14 cellular contexts compared by ENCODE assay signal in genomic region chr19:15321739-15322138, GRCh38. TPM values are rescaled to one million over a fixed set of nuclear protein-coding genes. Genes with fewer than 3 reads are reported as not detected.
A peak's percentile ranks its signal among the peaks of the same experiment; 100 is the strongest.
DNase-seq lines count a peak whose midpoint lies in the region; ATAC-seq, FAIRE-seq and TF ChIP-seq lines count a peak whose summit lies in the region.
"Had no signal": no experiment of that assay in that cellular context is flagged by ENCODE, and none has a peak within 500 bp of the region (broad histone marks: within the 10 kb centered on the region; RNA-seq: fewer than 3 reads in every experiment).

No MANE protein-coding gene starts in this region.

- no peak for FAIRE-seq in GM12891 (lab: Jason Lieb, UNC)
- FAIRE-seq: bronchial epithelial cell, TTC549 had no signal

- H3K27me3 Mint-ChIP-seq in MCF 10A (ENCODE audit: insufficient read depth, unreplicated experiment): no peaks in the 10 kb centered on the region
- no peaks in the 10 kb centered on the region for H3K27me3 Mint-ChIP-seq in activated CD8-positive, alpha-beta T cell treated with anti-CD3 and anti-CD28 coated beads for 36 hours
- no peaks in the 10 kb centered on the region for H3K27me3 Mint-ChIP-seq in stimulated activated naive CD8-positive, alpha-beta T cell treated with anti-CD3 and anti-CD28 coated beads, Interleukin-15, amount 100 ng/mL, for 72 hours

- CTCF ChIA-PET in MCF 10A (lab: Yijun Ruan, JAX): interaction anchor here (0.5 to 1.0 kb wide), 4 partner anchors 9 to 58 kb away, joined by 3 to 4 read pairs (median 4); no protein-coding TSS in a partner anchor
- CTCF ChIA-PET in activated CD8-positive, alpha-beta T cell treated with anti-CD3 and anti-CD28 coated beads for 36 hours (lab: Charles Lee): interaction anchor here (1.1 kb wide), 1 partner anchor 13 kb away, joined by 3 read pairs; no protein-coding TSS in a partner anchor

- BruUV-seq in MCF 10A (replicated peaks; lab: Mats Ljungman, UMichigan): no TSS peak

- H3K9me2 ChIP-seq in hepatocyte (replicated peaks; ENCODE audit: insufficient read depth): no peaks in the 10 kb centered on the region

- H2AFZ ChIP-seq in hepatocyte: no peak overlapping the region

- H3K4me1 ChIP-seq in breast epithelium (peaks cover 19 to 59% of the 10 kb centered on the region in 2 donors), hepatocyte (ENCODE audit: insufficient read depth) (peaks cover 63% of the 10 kb centered on the region)

- 85% methylated on average over 2 of the region's 2 CpGs for WGBS in hepatocyte (ENCODE audit: low lambda C conversion rate, missing lambda C conversion rate)

- no peaks in the 10 kb centered on the region for H3K27me3 ChIP-seq in breast epithelium
- no peaks in the 10 kb centered on the region for H3K27me3 ChIP-seq in hepatocyte

- TF ChIP-seq CTCF in breast epithelium (IDR thresholded peaks at IDR 0.05): no peak
- no peak for TF ChIP-seq CTCF in MCF 10A (IDR thresholded peaks at IDR 0.05; ENCODE audit: unreplicated experiment)
- no peak for TF ChIP-seq CTCF in activated CD8-positive, alpha-beta T cell treated with anti-CD3 and anti-CD28 coated beads for 36 hours (IDR thresholded peaks at IDR 0.05)
- no peak for TF ChIP-seq CTCF in hepatocyte (IDR thresholded peaks at IDR 0.05; ENCODE audit: poor library complexity)

- intact Hi-C loops in breast epithelium (cut with DNase I; ENCODE audit: low total_unique reads): loop anchor here (10.0 kb wide), 1 partner anchor 53 kb away; the partner anchor contains the start of gene AKAP8
- intact Hi-C loops in MCF 10A (cut with micrococcal nuclease): loop anchor here (5.0 kb wide), 1 partner anchor 39 kb away; no protein-coding TSS in a partner anchor
- intact Hi-C loops in activated CD8-positive, alpha-beta T cell treated with anti-CD3 and anti-CD28 coated beads for 36 hours (cut with micrococcal nuclease): no loop called here

- no peaks in the 10 kb centered on the region for H3K9me3 Mint-ChIP-seq in MCF 10A (ENCODE audit: unreplicated experiment)
- peaks cover 2% of the 10 kb centered on the region for H3K9me3 Mint-ChIP-seq in activated CD8-positive, alpha-beta T cell treated with anti-CD3 and anti-CD28 coated beads for 36 hours
- H3K9me3 Mint-ChIP-seq in stimulated activated naive CD8-positive, alpha-beta T cell treated with anti-CD3 and anti-CD28 coated beads, Interleukin-15, amount 100 ng/mL, for 72 hours: no peaks in the 10 kb centered on the region

- H3K4me2 ChIP-seq in hepatocyte: peak overlapping the region; percentile 48

- POLR2A ChIA-PET in MCF 10A (lab: Yijun Ruan, JAX): interaction anchor here (0.9 to 1.1 kb wide), 3 partner anchors 10 to 45 kb away, joined by 3 to 5 read pairs (median 3); no protein-coding TSS in a partner anchor
- POLR2A ChIA-PET in activated CD8-positive, alpha-beta T cell treated with anti-CD3 and anti-CD28 coated beads for 36 hours (lab: Charles Lee): interaction anchor here (2.5 kb wide), 1 partner anchor 9 kb away, joined by 9 read pairs; no protein-coding TSS in a partner anchor

- H3K4me3 Mint-ChIP-seq in MCF 10A (ENCODE audit: unreplicated experiment): no peak overlapping the region
- H3K4me3 Mint-ChIP-seq in activated CD8-positive, alpha-beta T cell treated with anti-CD3 and anti-CD28 coated beads for 36 hours: no peak overlapping the region
- peak overlapping the region; percentile 21 to 36 for H3K4me3 Mint-ChIP-seq in stimulated activated naive CD8-positive, alpha-beta T cell treated with anti-CD3 and anti-CD28 coated beads, Interleukin-15, amount 100 ng/mL, for 72 hours

- DNase-seq in breast epithelium (ENCODE audit: low spot score in 2 of 2) (no peak), MCF 10A (ENCODE audit: unreplicated experiment) (no peak), hepatocyte (ENCODE audit: low spot score) (no peak), GM12891 (ENCODE audit: insufficient read length, low spot score) (no peak), NCI-H345 (lab: John Stamatoyannopoulos, UW) (no peak), GF-D8 (lab: John Stamatoyannopoulos, UW) (no peak)
- DNase-seq in activated CD8-positive, alpha-beta T cell treated with anti-CD3 and anti-CD28 coated beads for 36 hours: no peak
- DNase-seq in stimulated activated naive CD8-positive, alpha-beta T cell treated with anti-CD3 and anti-CD28 coated beads, Interleukin-15, amount 100 ng/mL, for 72 hours: no peak
- DNase-seq: mammary epithelial cell; NCI-H1417; NCI-H524 treated with DMSO at 0.1 percent for 48 hours; stimulated activated CD8-positive, alpha-beta memory T cell treated with anti-CD3 and anti-CD28 coated beads, Interleukin-4, amount 100 ng/mL, for 48 hours had no signal

- H4K20me1 ChIP-seq in hepatocyte (ENCODE audit: insufficient read depth, poor library complexity, severe bottlenecking): peaks cover 100% of the 10 kb centered on the region

- TF ChIP-seq POLR2A in breast epithelium (IDR thresholded peaks at IDR 0.05) (no peak), GM12891 (IDR thresholded peaks at IDR 0.05; ENCODE audit: low read depth, low read length) (no peak)

- no peak for ATAC-seq in activated CD8-positive, alpha-beta T cell treated with anti-CD3 and anti-CD28 coated beads for 36 hours
- ATAC-seq in stimulated activated naive CD8-positive, alpha-beta T cell treated with anti-CD3 and anti-CD28 coated beads, Interleukin-15, amount 100 ng/mL, for 72 hours: no peak

- H3K27ac Mint-ChIP-seq in MCF 10A (ENCODE audit: low read depth, unreplicated experiment): no peak overlapping the region
- H3K27ac Mint-ChIP-seq in activated CD8-positive, alpha-beta T cell treated with anti-CD3 and anti-CD28 coated beads for 36 hours: peak overlapping the region; percentile 52
- H3K27ac Mint-ChIP-seq in stimulated activated naive CD8-positive, alpha-beta T cell treated with anti-CD3 and anti-CD28 coated beads, Interleukin-15, amount 100 ng/mL, for 72 hours: peak overlapping the region; percentile 72 to 81

- H3K27ac ChIP-seq in breast epithelium (peak overlapping the region; percentile 31 to 59), hepatocyte (peak overlapping the region; percentile 56)

- no peaks in the 10 kb centered on the region for H3K9me3 ChIP-seq in breast epithelium
- H3K9me3 ChIP-seq in hepatocyte (ENCODE audit: low read depth): no peaks in the 10 kb centered on the region

- H3K36me3 ChIP-seq in breast epithelium (no peaks in the 10 kb centered on the region), hepatocyte (replicated peaks; ENCODE audit: insufficient read depth, low read depth) (no peaks in the 10 kb centered on the region)

- H3K4me1 Mint-ChIP-seq in MCF 10A (ENCODE audit: insufficient read depth, unreplicated experiment): peaks cover 67% of the 10 kb centered on the region
- peaks cover 88% of the 10 kb centered on the region for H3K4me1 Mint-ChIP-seq in activated CD8-positive, alpha-beta T cell treated with anti-CD3 and anti-CD28 coated beads for 36 hours (ENCODE audit: low read depth)
- peaks cover 91% of the 10 kb centered on the region for H3K4me1 Mint-ChIP-seq in stimulated activated naive CD8-positive, alpha-beta T cell treated with anti-CD3 and anti-CD28 coated beads, Interleukin-15, amount 100 ng/mL, for 72 hours

- H3K36me3 Mint-ChIP-seq in MCF 10A (ENCODE audit: insufficient read depth, unreplicated experiment): peaks cover 10% of the 10 kb centered on the region
- H3K36me3 Mint-ChIP-seq in activated CD8-positive, alpha-beta T cell treated with anti-CD3 and anti-CD28 coated beads for 36 hours (ENCODE audit: low read depth): peaks cover 18% of the 10 kb centered on the region

- H3K4me3 ChIP-seq in breast epithelium: no peak overlapping the region
- no peak overlapping the region for H3K4me3 ChIP-seq in hepatocyte

- H3K79me2 ChIP-seq in hepatocyte: peaks cover 100% of the 10 kb centered on the region

TF ChIP-seq in GM12891, 5 proteins besides CTCF, POLR2A, EP300 and RAD21:
- TF ChIP-seq POLR2AphosphoS5 (IDR thresholded peaks at IDR 0.05; ENCODE audit: low read depth, low read length) (no peak), PAX5 (IDR thresholded peaks at IDR 0.05; ENCODE audit: insufficient read depth, low read length, severe bottlenecking) (no peak), POU2F2 (IDR thresholded peaks at IDR 0.05; ENCODE audit: low read depth, low read length) (no peak), TAF1 (IDR thresholded peaks at IDR 0.05; ENCODE audit: low read depth, low read length) (no peak)
TF ChIP-seq in GM12891: peak in this region for 0.

RNA-seq across cellular contexts. Expression of gene BRD4, which starts 10.6 kb away (rescaled TPM):
- 10 to 100 TPM; 25.6 to 37.5 (median 33.8) TPM for total RNA-seq in breast epithelium
- 167 and 189 TPM in 2 replicates for total RNA-seq in MCF 10A (2022)
- 10 to 100 TPM; 94.3 to 99.6 TPM for total RNA-seq in activated CD8-positive, alpha-beta T cell treated with anti-CD3 and anti-CD28 coated beads for 36 hours
- 18.0 and 18.1 TPM in 2 replicates for total RNA-seq in hepatocyte
- polyA plus RNA-seq in hepatocyte: 88.4 and 109 TPM in 2 replicates
- polyA plus RNA-seq in GM12891 (2012; ENCODE audit: low read depth, missing spikeins): 27.0 TPM

RNA-seq across cellular contexts. Expression of gene AKAP8, which starts 57.8 kb away (rescaled TPM):
- total RNA-seq in breast epithelium (10 to 100 TPM; 23.2 to 40.7 (median 33.4) TPM), MCF 10A (2022) (31.1 and 37.8 TPM in 2 replicates), hepatocyte (18.6 and 20.0 TPM in 2 replicates)
- total RNA-seq in activated CD8-positive, alpha-beta T cell treated with anti-CD3 and anti-CD28 coated beads for 36 hours: 10 to 100 TPM; 47.6 to 48.2 TPM
- 22.9 and 26.5 TPM in 2 replicates for polyA plus RNA-seq in hepatocyte
- polyA plus RNA-seq in GM12891 (2012; ENCODE audit: low read depth, missing spikeins): 14.3 TPM

Comparison
In these comparisons a context has a peak if more than half of its experiments do, and no peak if none do; other contexts are left out.
1. H3K4me3 Mint-ChIP-seq: peak in stimulated activated naive CD8-positive, alpha-beta T cell treated with anti-CD3 and anti-CD28 coated beads, Interleukin-15, amount 100 ng/mL, for 72 hours (2 of 2); none in MCF 10A (single experiment) and activated CD8-positive, alpha-beta T cell treated with anti-CD3 and anti-CD28 coated beads for 36 hours (single experiment).